In genomic region chr5:87827561-87827960, GRCh38 we compare ENCODE assay signal across 1 cellular context.
TF ChIP-seq lines count a peak whose summit lies in the region.

No MANE protein-coding gene starts in this region.

TF ChIP-seq in GM23338, 12 proteins besides CTCF, POLR2A, EP300 and RAD21 (continued from another document):
- TF ChIP-seq ZNF462 (CRISPR knock-in tag; IDR thresholded peaks at IDR 0.05) (no peak), POLR2AphosphoS5 (IDR thresholded peaks at IDR 0.05; ENCODE audit: low read depth) (no peak), JUNB (IDR thresholded peaks at IDR 0.05; ENCODE audit: unreplicated experiment) (no peak), EZH2phosphoT487 (IDR thresholded peaks at IDR 0.05; ENCODE audit: unreplicated experiment) (no peak), NANOG (IDR thresholded peaks at IDR 0.05; ENCODE audit: borderline replicate concordance) (no peak), ETS1 (IDR thresholded peaks at IDR 0.05) (no peak), ZNF114 (CRISPR knock-in tag; IDR thresholded peaks at IDR 0.05) (no peak), ZNF331 (CRISPR knock-in tag; IDR thresholded peaks at IDR 0.05; ENCODE audit: low read depth) (no peak)
TF ChIP-seq in GM23338: peak in this region for 0.
